ENCODE assay signal across 1 cellular context in the genomic region with DNA sequence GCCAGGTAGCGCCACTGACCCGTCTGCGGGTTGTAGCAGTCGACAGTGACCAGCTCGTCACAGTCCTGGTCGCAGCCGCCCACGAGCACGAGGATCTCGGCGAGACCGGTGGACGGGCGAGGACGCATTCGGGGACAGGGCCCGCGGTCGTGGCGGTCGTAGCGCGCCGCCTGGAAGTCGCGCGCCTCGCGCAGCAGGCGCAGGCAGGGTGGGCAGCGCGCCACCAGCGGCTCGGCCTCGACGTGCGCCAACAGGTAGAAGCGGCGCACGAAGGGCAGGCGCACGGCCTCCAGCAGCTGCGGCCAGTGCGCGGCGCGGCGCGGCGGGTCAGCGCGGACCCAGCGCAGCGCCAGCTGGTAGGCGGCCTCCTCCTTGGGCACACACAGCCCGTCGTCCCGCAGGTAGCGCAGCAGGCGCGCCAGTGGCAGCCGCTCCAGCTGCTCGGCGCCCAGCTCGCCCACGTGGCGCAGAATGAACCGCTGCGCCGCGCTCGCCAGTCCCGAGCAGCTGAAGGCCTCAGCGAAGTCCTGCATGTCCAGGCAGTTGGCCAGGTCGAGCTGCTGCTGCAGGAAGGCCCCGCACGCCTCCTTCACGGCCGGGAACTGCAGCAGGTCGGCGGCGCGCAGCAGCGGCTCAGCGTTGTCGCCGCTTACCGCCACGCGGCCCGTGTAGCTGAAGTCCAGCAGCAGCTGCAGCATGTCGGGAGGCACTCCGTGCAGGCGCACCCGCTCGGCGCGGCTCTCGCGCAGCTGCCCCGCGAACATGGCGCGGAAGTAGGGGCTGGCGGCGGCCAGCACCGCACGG.
A peak's percentile ranks its signal among the peaks of the same experiment; 100 is the strongest.
TF ChIP-seq lines count a peak whose summit lies in the region.

No MANE protein-coding gene starts in this region.

TF ChIP-seq in HepG2, 621 proteins besides CTCF, POLR2A, EP300 and RAD21 (continued from another document and continues in another):
- TF ChIP-seq NR2C2 (CRISPR knock-in tag; IDR thresholded peaks at IDR 0.05; ENCODE audit: borderline replicate concordance) (peak; percentile 30; the same call in 1 of the 2 replicates), TBX3 (IDR thresholded peaks at IDR 0.05; ENCODE audit: borderline replicate concordance) (no peak), ZNF326 (CRISPR knock-in tag; IDR thresholded peaks at IDR 0.05; ENCODE audit: borderline replicate concordance) (no peak), ATRX (CRISPR knock-in tag; IDR thresholded peaks at IDR 0.05; ENCODE audit: borderline replicate concordance) (no peak), ZNF501 (CRISPR knock-in tag; IDR thresholded peaks at IDR 0.05) (no peak), ZNF460 (CRISPR knock-in tag; IDR thresholded peaks at IDR 0.05; ENCODE audit: borderline replicate concordance) (no peak; the same call in 1 of the 2 replicates), CHD4 (IDR thresholded peaks at IDR 0.05; ENCODE audit: borderline replicate concordance, low read length) (no peak), ZNF562 (CRISPR knock-in tag; IDR thresholded peaks at IDR 0.05; ENCODE audit: borderline replicate concordance) (no peak), ZNF678 (CRISPR knock-in tag; IDR thresholded peaks at IDR 0.05) (no peak; the same call in 1 of the 2 replicates), ATF7-NPFF (CRISPR knock-in tag; IDR thresholded peaks at IDR 0.05; ENCODE audit: low read depth) (peak; percentile 22; the same call in 1 of the 2 replicates), ZNF251 (CRISPR knock-in tag; IDR thresholded peaks at IDR 0.05) (no peak), MXI1 (IDR thresholded peaks at IDR 0.05; ENCODE audit: borderline replicate concordance, low read depth, low read length) (no peak), ZNF564 (CRISPR knock-in tag; IDR thresholded peaks at IDR 0.05) (no peak), ZNF83 (CRISPR knock-in tag; IDR thresholded peaks at IDR 0.05; ENCODE audit: borderline replicate concordance) (no peak; the same call in 1 of the 2 replicates), BHLHE40 (IDR thresholded peaks at IDR 0.05; ENCODE audit: low read length) (no peak), CHCHD3 (CRISPR knock-in tag; IDR thresholded peaks at IDR 0.05) (peak; percentile 73; the same call in 1 of the 2 replicates), YEATS2 (CRISPR knock-in tag; IDR thresholded peaks at IDR 0.05; ENCODE audit: borderline replicate concordance) (no peak), ISX (CRISPR knock-in tag; conservative IDR thresholded peaks at IDR 0.05) (0 out of 2 replicates have a peak, but pooled peaks have one; percentile 34), REL (CRISPR knock-in tag; conservative IDR thresholded peaks at IDR 0.05) (no peak), ZNF124 (CRISPR knock-in tag; IDR thresholded peaks at IDR 0.05) (no peak), SMYD3 (CRISPR knock-in tag; IDR thresholded peaks at IDR 0.05) (no peak), TOPORS (CRISPR knock-in tag; IDR thresholded peaks at IDR 0.05) (no peak; the same call in 1 of the 2 replicates), ZNF788 (CRISPR knock-in tag; IDR thresholded peaks at IDR 0.05; ENCODE audit: borderline replicate concordance) (peak; percentile 74), ZNF749 (CRISPR knock-in tag; IDR thresholded peaks at IDR 0.05; ENCODE audit: borderline replicate concordance) (no peak), ZNF354B (CRISPR knock-in tag; IDR thresholded peaks at IDR 0.05) (no peak), NFE2L2 (IDR thresholded peaks at IDR 0.05; ENCODE audit: low read length) (no peak), SRSF4 (IDR thresholded peaks at IDR 0.05; ENCODE audit: low read depth, low read length, poor library complexity, severe bottlenecking) (peak; percentile 38), ZNF792 (CRISPR knock-in tag; IDR thresholded peaks at IDR 0.05) (no peak)
- TF ChIP-seq, protein P1, sequence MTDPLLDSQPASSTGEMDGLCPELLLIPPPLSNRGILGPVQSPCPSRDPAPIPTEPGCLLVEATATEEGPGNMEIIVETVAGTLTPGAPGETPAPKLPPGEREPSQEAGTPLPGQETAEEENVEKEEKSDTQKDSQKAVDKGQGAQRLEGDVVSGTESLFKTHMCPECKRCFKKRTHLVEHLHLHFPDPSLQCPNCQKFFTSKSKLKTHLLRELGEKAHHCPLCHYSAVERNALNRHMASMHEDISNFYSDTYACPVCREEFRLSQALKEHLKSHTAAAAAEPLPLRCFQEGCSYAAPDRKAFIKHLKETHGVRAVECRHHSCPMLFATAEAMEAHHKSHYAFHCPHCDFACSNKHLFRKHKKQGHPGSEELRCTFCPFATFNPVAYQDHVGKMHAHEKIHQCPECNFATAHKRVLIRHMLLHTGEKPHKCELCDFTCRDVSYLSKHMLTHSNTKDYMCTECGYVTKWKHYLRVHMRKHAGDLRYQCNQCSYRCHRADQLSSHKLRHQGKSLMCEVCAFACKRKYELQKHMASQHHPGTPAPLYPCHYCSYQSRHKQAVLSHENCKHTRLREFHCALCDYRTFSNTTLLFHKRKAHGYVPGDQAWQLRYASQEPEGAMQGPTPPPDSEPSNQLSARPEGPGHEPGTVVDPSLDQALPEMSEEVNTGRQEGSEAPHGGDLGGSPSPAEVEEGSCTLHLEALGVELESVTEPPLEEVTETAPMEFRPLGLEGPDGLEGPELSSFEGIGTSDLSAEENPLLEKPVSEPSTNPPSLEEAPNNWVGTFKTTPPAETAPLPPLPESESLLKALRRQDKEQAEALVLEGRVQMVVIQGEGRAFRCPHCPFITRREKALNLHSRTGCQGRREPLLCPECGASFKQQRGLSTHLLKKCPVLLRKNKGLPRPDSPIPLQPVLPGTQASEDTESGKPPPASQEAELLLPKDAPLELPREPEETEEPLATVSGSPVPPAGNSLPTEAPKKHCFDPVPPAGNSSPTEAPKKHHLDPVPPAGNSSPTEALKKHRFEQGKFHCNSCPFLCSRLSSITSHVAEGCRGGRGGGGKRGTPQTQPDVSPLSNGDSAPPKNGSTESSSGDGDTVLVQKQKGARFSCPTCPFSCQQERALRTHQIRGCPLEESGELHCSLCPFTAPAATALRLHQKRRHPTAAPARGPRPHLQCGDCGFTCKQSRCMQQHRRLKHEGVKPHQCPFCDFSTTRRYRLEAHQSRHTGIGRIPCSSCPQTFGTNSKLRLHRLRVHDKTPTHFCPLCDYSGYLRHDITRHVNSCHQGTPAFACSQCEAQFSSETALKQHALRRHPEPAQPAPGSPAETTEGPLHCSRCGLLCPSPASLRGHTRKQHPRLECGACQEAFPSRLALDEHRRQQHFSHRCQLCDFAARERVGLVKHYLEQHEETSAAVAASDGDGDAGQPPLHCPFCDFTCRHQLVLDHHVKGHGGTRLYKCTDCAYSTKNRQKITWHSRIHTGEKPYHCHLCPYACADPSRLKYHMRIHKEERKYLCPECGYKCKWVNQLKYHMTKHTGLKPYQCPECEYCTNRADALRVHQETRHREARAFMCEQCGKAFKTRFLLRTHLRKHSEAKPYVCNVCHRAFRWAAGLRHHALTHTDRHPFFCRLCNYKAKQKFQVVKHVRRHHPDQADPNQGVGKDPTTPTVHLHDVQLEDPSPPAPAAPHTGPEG (CRISPR knock-in tag; IDR thresholded peaks at IDR 0.05) = peak; percentile 78
- TF ChIP-seq, protein P2, sequence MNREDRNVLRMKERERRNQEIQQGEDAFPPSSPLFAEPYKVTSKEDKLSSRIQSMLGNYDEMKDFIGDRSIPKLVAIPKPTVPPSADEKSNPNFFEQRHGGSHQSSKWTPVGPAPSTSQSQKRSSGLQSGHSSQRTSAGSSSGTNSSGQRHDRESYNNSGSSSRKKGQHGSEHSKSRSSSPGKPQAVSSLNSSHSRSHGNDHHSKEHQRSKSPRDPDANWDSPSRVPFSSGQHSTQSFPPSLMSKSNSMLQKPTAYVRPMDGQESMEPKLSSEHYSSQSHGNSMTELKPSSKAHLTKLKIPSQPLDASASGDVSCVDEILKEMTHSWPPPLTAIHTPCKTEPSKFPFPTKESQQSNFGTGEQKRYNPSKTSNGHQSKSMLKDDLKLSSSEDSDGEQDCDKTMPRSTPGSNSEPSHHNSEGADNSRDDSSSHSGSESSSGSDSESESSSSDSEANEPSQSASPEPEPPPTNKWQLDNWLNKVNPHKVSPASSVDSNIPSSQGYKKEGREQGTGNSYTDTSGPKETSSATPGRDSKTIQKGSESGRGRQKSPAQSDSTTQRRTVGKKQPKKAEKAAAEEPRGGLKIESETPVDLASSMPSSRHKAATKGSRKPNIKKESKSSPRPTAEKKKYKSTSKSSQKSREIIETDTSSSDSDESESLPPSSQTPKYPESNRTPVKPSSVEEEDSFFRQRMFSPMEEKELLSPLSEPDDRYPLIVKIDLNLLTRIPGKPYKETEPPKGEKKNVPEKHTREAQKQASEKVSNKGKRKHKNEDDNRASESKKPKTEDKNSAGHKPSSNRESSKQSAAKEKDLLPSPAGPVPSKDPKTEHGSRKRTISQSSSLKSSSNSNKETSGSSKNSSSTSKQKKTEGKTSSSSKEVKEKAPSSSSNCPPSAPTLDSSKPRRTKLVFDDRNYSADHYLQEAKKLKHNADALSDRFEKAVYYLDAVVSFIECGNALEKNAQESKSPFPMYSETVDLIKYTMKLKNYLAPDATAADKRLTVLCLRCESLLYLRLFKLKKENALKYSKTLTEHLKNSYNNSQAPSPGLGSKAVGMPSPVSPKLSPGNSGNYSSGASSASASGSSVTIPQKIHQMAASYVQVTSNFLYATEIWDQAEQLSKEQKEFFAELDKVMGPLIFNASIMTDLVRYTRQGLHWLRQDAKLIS (CRISPR knock-in tag; IDR thresholded peaks at IDR 0.05) = no peak
- TF ChIP-seq, protein P3, sequence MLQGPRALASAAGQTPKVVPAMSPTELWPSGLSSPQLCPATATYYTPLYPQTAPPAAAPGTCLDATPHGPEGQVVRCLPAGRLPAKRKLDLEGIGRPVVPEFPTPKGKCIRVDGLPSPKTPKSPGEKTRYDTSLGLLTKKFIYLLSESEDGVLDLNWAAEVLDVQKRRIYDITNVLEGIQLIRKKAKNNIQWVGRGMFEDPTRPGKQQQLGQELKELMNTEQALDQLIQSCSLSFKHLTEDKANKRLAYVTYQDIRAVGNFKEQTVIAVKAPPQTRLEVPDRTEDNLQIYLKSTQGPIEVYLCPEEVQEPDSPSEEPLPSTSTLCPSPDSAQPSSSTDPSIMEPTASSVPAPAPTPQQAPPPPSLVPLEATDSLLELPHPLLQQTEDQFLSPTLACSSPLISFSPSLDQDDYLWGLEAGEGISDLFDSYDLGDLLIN (CRISPR knock-in tag; IDR thresholded peaks at IDR 0.05; ENCODE audit: borderline replicate concordance) = no peak
- TF ChIP-seq, protein P4, sequence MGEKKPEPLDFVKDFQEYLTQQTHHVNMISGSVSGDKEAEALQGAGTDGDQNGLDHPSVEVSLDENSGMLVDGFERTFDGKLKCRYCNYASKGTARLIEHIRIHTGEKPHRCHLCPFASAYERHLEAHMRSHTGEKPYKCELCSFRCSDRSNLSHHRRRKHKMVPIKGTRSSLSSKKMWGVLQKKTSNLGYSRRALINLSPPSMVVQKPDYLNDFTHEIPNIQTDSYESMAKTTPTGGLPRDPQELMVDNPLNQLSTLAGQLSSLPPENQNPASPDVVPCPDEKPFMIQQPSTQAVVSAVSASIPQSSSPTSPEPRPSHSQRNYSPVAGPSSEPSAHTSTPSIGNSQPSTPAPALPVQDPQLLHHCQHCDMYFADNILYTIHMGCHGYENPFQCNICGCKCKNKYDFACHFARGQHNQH (CRISPR knock-in tag; IDR thresholded peaks at IDR 0.05) = no peak
- TF ChIP-seq, protein P5, sequence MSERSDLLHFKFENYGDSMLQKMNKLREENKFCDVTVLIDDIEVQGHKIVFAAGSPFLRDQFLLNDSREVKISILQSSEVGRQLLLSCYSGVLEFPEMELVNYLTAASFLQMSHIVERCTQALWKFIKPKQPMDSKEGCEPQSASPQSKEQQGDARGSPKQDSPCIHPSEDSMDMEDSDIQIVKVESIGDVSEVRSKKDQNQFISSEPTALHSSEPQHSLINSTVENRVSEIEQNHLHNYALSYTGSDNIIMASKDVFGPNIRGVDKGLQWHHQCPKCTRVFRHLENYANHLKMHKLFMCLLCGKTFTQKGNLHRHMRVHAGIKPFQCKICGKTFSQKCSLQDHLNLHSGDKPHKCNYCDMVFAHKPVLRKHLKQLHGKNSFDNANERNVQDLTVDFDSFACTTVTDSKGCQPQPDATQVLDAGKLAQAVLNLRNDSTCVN (CRISPR knock-in tag; IDR thresholded peaks at IDR 0.05; ENCODE audit: borderline replicate concordance) = no peak
- TF ChIP-seq, protein P6, sequence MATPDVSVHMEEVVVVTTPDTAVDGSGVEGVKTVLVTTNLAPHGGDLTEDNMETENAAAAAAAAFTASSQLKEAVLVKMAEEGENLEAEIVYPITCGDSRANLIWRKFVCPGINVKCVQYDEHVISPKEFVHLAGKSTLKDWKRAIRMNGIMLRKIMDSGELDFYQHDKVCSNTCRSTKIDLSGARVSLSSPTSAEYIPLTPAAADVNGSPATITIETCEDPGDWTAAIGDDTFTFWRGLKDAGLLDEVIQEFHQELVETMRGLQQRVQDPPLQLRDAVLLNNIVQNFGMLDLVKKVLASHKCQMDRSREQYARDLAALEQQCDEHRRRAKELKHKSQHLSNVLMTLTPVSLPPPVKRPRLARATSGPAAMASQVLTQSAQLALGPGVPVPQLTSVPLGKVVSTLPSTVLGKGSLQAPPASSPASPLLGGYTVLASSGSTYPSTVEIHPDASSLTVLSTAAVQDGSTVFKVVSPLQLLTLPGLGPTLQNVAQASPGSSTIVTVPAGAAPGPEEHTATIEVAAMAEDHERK (CRISPR knock-in tag; IDR thresholded peaks at IDR 0.05; ENCODE audit: low read depth) = no peak
